In the genomic region with DNA sequence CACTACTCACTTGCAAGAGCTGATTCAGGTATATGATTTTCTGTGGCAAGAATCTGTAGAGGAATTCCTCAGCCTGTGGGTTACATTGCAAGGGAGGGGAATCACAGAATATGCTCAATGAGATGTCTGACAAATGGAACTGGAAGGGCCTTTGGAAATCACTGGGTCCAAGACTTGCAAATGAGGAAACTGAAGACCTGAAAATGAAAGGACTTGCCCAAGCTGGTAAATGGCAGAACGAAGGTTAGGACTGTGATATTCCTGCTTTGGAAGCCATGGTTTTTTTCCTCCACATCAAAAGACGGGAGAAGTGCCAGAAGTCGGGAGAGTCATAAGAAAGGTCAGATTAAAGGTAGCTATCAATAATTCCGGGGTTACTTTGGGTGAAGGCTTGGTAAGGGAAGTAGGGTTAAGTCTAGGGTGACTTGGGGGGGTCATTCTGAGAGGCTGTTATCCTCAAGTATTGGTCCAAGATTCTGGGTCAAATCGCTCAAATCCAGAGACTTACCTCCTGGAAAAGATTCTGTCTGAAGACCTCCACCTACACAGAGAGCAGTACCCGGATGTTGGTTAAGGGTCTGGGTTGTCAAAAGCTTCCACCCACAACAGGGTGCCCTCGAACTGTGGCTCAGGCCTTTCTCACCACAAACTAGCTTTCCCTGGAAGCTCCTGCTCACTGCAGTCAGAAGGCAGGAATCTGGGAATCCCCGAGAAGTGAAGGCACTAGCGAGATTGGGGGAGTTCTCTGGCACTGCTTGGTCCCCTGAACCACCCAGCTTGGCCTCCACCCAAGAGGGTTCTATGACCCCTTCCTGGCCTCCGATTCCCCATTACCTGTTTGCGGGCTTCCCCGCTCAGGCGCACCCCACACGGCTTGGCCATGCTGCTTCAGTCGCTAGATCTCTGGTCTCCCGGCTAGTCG, we compare ENCODE assay signal across 8 cellular contexts. TPM values are rescaled to one million over a fixed set of nuclear protein-coding genes. Genes with fewer than 3 reads are reported as not detected.
DNase-seq lines count a peak whose midpoint lies in the region; ATAC-seq, FAIRE-seq and TF ChIP-seq lines count a peak whose summit lies in the region.

PSME2 (minus strand) TSS at position 911 of the 922 bp plus-strand sequence; CDS start at position 882, 29 bp downstream.

- WGBS in small intestine, 3 donors, result 1 to 5% (median 2%) methylated on average over 17 of the region's 17 CpGs

- H4K20me1 ChIP-seq in Karpas-422 (ENCODE audit: insufficient read depth, low read depth, low read length) (peaks cover 12% of the 10 kb centered on the region), astrocyte (ENCODE audit: insufficient read depth, low read length) (peaks cover 32% of the 10 kb centered on the region)

- CTCF ChIA-PET in Calu3 (lab: Charles Lee), result interaction anchor here (0.8 to 2.9 kb wide), 7 partner anchors 10 to 97 kb away, joined by 3 to 24 read pairs (median 5); partner anchors contain the start of genes DCAF11, IRF9, MDP1 and NRL

- TF ChIP-seq CTCF in Calu3 (IDR thresholded peaks at IDR 0.05; ENCODE audit: unreplicated experiment) (no peak), astrocyte (IDR thresholded peaks at IDR 0.05; ENCODE audit: insufficient read depth, low read depth, low read length) (no peak)

- no peaks in the 10 kb centered on the region for H3K9me3 ChIP-seq in Karpas-422 (ENCODE audit: low read length)
- no peaks in the 10 kb centered on the region for H3K9me3 ChIP-seq in astrocyte (ENCODE audit: insufficient read depth, low read depth, low read length)
- H3K9me3 ChIP-seq in iPS-18c (ENCODE audit: control insufficient read depth, insufficient read depth, low read length), result no peaks in the 10 kb centered on the region
- H3K9me3 ChIP-seq in small intestine (ENCODE audit: control insufficient read depth, low read depth), result no peaks in the 10 kb centered on the region

- H3K9me2 ChIP-seq in Karpas-422 (replicated peaks; ENCODE audit: insufficient read depth, low read length), result no peaks in the 10 kb centered on the region

- H3K4me1 Mint-ChIP-seq in Calu3 (ENCODE audit: low read depth, unreplicated experiment) (peaks cover 35% of the 10 kb centered on the region), astrocyte (ENCODE audit: low read depth, unreplicated experiment) (peaks cover 30% of the 10 kb centered on the region)

- ATAC-seq in HG03175 (IDR thresholded peaks at IDR 0.05; ENCODE audit: unreplicated experiment), result no peak

- H3K4me3 Mint-ChIP-seq in Calu3 (ENCODE audit: low read depth, unreplicated experiment) (peak within 1 kb of the TSS; percentile 89), astrocyte (ENCODE audit: unreplicated experiment) (peak within 1 kb of the TSS; percentile 96)

- H3K36me3 ChIP-seq in Karpas-422 (ENCODE audit: insufficient read depth, low read length), result peaks cover 27% of the 10 kb centered on the region
- peaks cover 19% of the 10 kb centered on the region for H3K36me3 ChIP-seq in astrocyte (ENCODE audit: insufficient read depth, low read length)
- H3K36me3 ChIP-seq in small intestine (ENCODE audit: control insufficient read depth in 2 of 2, insufficient read depth in 2 of 2, low read length in 2 of 2), result peaks cover 5% of the 10 kb centered on the region in 2 donors

- H3K79me2 ChIP-seq in Karpas-422 (ENCODE audit: low read length), result peaks cover 67% of the 10 kb centered on the region
- peaks cover 55% of the 10 kb centered on the region for H3K79me2 ChIP-seq in astrocyte (ENCODE audit: insufficient read depth, low read length)

- H3K27ac ChIP-seq in Karpas-422 (ENCODE audit: low read length), result peak within 1 kb of the TSS; percentile 82
- H3K27ac ChIP-seq in astrocyte (ENCODE audit: low read depth, low read length), result peak within 1 kb of the TSS; percentile 83
- peak within 1 kb of the TSS; percentile 90 to 95 for H3K27ac ChIP-seq in small intestine (ENCODE audit: low read depth in 1 of 2, low read length in 1 of 2)

- H3K9me3 Mint-ChIP-seq in Calu3 (ENCODE audit: low read depth, unreplicated experiment) (no peaks in the 10 kb centered on the region), astrocyte (ENCODE audit: unreplicated experiment) (no peaks in the 10 kb centered on the region)

- peak within 1 kb of the TSS; percentile 89 for H3K4me2 ChIP-seq in Karpas-422 (ENCODE audit: low read depth, low read length, poor library complexity, severe bottlenecking)
- H3K4me2 ChIP-seq in astrocyte (ENCODE audit: low read length), result peak within 1 kb of the TSS; percentile 96

- H3K36me3 Mint-ChIP-seq in Calu3 (ENCODE audit: insufficient read depth, unreplicated experiment) (peaks cover 62% of the 10 kb centered on the region), astrocyte (ENCODE audit: low read depth, unreplicated experiment) (no peaks in the 10 kb centered on the region)

- H2AFZ ChIP-seq in Karpas-422 (ENCODE audit: low read length) (peak within 1 kb of the TSS; percentile 73; the same call in 1 of the 2 replicates), astrocyte (ENCODE audit: low read depth, low read length) (peak within 1 kb of the TSS; percentile 79)

- H3K27me3 ChIP-seq in Karpas-422 (ENCODE audit: low read length) (no peaks in the 10 kb centered on the region), astrocyte (ENCODE audit: insufficient read depth, low read length) (no peaks in the 10 kb centered on the region), small intestine (ENCODE audit: control insufficient read depth in 2 of 2, insufficient read depth in 2 of 2, low read length in 2 of 2) (no peaks in the 10 kb centered on the region)

- H3K9ac ChIP-seq in Karpas-422 (ENCODE audit: low read length) (peak within 1 kb of the TSS; percentile 99), astrocyte (ENCODE audit: low read length) (peak within 1 kb of the TSS; percentile 87)

- H3K27ac Mint-ChIP-seq in Calu3 (ENCODE audit: unreplicated experiment), result peak within 1 kb of the TSS; percentile 77
- H3K27ac Mint-ChIP-seq in astrocyte (ENCODE audit: unreplicated experiment), result peak within 1 kb of the TSS; percentile 88

- DNase-seq in Calu3 (no peak), Karpas-422 (peak; percentile 73), astrocyte (ENCODE audit: low read depth) (peak; percentile 69), small intestine (peak; percentile 77), glomerular visceral epithelial cell (ENCODE audit: extremely low spot score) (no peak), HTR-8/SVneo (ENCODE audit: insufficient read length, low spot score) (no peak)

- H3K4me3 ChIP-seq in Karpas-422 (ENCODE audit: low read length) (peak within 1 kb of the TSS; percentile 98), astrocyte (ENCODE audit: insufficient read depth, low read depth, low read length) (peak within 1 kb of the TSS; percentile 93), iPS-18c (ENCODE audit: insufficient read depth, low read depth, low read length) (peak within 1 kb of the TSS; percentile 94), small intestine (ENCODE audit: low read depth in 1 of 2, low read length in 2 of 2) (peak within 1 kb of the TSS; percentile 84 to 94)

- intact Hi-C loops in Calu3 (cut with micrococcal nuclease; ENCODE audit: unreplicated experiment), result loop anchor here (2.0 kb wide), 1 partner anchor 15 kb away; the partner anchor contains the start of gene IRF9

- H3K4me1 ChIP-seq in Karpas-422 (ENCODE audit: low read length), result peaks cover 54% of the 10 kb centered on the region
- H3K4me1 ChIP-seq in astrocyte (ENCODE audit: insufficient read depth, low read length), result peaks cover 31% of the 10 kb centered on the region
- peaks cover 8 to 16% of the 10 kb centered on the region in 2 donors for H3K4me1 ChIP-seq in small intestine (ENCODE audit: control insufficient read depth in 2 of 2, insufficient read depth in 1 of 2, low read depth in 1 of 2, low read length in 1 of 2)

- FAIRE-seq in astrocyte (lab: Jason Lieb, UNC) (no peak), small intestine (lab: Jason Lieb, UNC) (no peak), HTR-8/SVneo (lab: Jason Lieb, UNC) (no peak)

- H3K27me3 Mint-ChIP-seq in Calu3 (ENCODE audit: unreplicated experiment) (no peaks in the 10 kb centered on the region), astrocyte (ENCODE audit: low read depth, unreplicated experiment) (no peaks in the 10 kb centered on the region)

- BruUV-seq in Calu3 (replicated peaks; lab: Mats Ljungman, UMichigan), result TSS peak; percentile 64

RNA-seq across cellular contexts. Expression of gene PSME2, which starts in this region (rescaled TPM):
- total RNA-seq in Calu3 (2022) (288 and 359 TPM in 2 replicates), astrocyte (173 TPM in 2 replicates)
- total RNA-seq in Karpas-422 (2014; rRNA removed; shearing (Covaris generic); ENCODE audit: low replicate concordance), result 469 and 536 TPM in 2 replicates
- polyA plus RNA-seq in small intestine, result 100 to 1,000 TPM; 597 to 997 (median 691) TPM

Comparison
In these comparisons a context has a peak if more than half of its experiments do, and no peak if none do; other contexts are left out.
1. DNase-seq: peak in Karpas-422 (single experiment), astrocyte (single experiment) and small intestine (single experiment); none in Calu3 (single experiment), glomerular visceral epithelial cell (single experiment) and HTR-8/SVneo (single experiment).
2. Peak in every context shown above with its lines, with median percentiles within 50 percentile points of each other: H3K27ac ChIP-seq and H3K4me3 ChIP-seq.